In genomic region chr3:52085883-52086282, GRCh38 we compare ENCODE assay signal across 17 cellular contexts. TPM values are rescaled to one million over a fixed set of nuclear protein-coding genes. Genes with fewer than 3 reads are reported as not detected.
A peak's percentile ranks its signal among the peaks of the same experiment; 100 is the strongest.
DNase-seq lines count a peak whose midpoint lies in the region; ATAC-seq and TF ChIP-seq lines count a peak whose summit lies in the region.
"Had no signal": no experiment of that assay in that cellular context is flagged by ENCODE, and none has a peak within 500 bp of the region (broad histone marks: within the 10 kb centered on the region; RNA-seq: fewer than 3 reads in every experiment).

No MANE protein-coding gene starts in this region.

- DNase-seq in activated CD4-positive, alpha-beta T cell treated with anti-CD3 and anti-CD28 coated beads, Interleukin-2, amount 10 ng/mL, durations not matched to agents 24 days and 14 days = no peak
- DNase-seq in activated CD4-positive, alpha-beta T cell treated with anti-CD3 and anti-CD28 coated beads, Interleukin-2, amount 50 U/mL, for 4 hours = no peak
- DNase-seq in T-helper 17 cell (no peak), ureter (ENCODE audit: low spot score) (no peak)
- DNase-seq in stimulated activated CD8-positive, alpha-beta memory T cell treated with anti-CD3 and anti-CD28 coated beads, Interleukin-4, amount 100 ng/mL, for 48 hours = peak; percentile 70
- DNase-seq: activated CD4-positive, CD25-positive, alpha-beta regulatory T cell; adrenal gland; Calu3; HCEC 1CT; MM.1S; NCI-H2171 treated with DMSO at 0.1 percent for 48 hours; small intestine; transverse colon had no signal

- H3K27ac Mint-ChIP-seq in activated CD4-positive, alpha-beta T cell treated with anti-CD3 and anti-CD28 coated beads, Interleukin-2, amount 10 ng/mL, durations not matched to agents 24 days and 14 days = peak overlapping the region; percentile 65
- peak overlapping the region; percentile 87 for H3K27ac Mint-ChIP-seq in T-helper 17 cell
- H3K27ac Mint-ChIP-seq in brain = peak overlapping the region in 4 of 5 experiments; percentile 57 to 94 (median 90)

- H3K4me1 Mint-ChIP-seq in activated CD4-positive, alpha-beta T cell treated with anti-CD3 and anti-CD28 coated beads, Interleukin-2, amount 10 ng/mL, durations not matched to agents 24 days and 14 days = peaks cover 24% of the 10 kb centered on the region
- H3K4me1 Mint-ChIP-seq in T-helper 17 cell = peaks cover 14% of the 10 kb centered on the region
- H3K4me1 Mint-ChIP-seq in brain = peaks cover 55% of the 10 kb centered on the region

- no peaks in the 10 kb centered on the region for H3K9me3 Mint-ChIP-seq in activated CD4-positive, alpha-beta T cell treated with anti-CD3 and anti-CD28 coated beads, Interleukin-2, amount 10 ng/mL, durations not matched to agents 24 days and 14 days
- H3K9me3 Mint-ChIP-seq in brain = no peaks in the 10 kb centered on the region

- H3K36me3 Mint-ChIP-seq in activated CD4-positive, alpha-beta T cell treated with anti-CD3 and anti-CD28 coated beads, Interleukin-2, amount 10 ng/mL, durations not matched to agents 24 days and 14 days (ENCODE audit: low read depth) = no peaks in the 10 kb centered on the region
- H3K36me3 Mint-ChIP-seq in T-helper 17 cell (ENCODE audit: low read depth) (no peaks in the 10 kb centered on the region), brain (no peaks in the 10 kb centered on the region)

- intact Hi-C loops in activated CD4-positive, alpha-beta T cell treated with anti-CD3 and anti-CD28 coated beads, Interleukin-2, amount 10 ng/mL, durations not matched to agents 24 days and 14 days (cut with micrococcal nuclease) = loop anchor here (2.0 kb wide), 1 partner anchor 29 kb away; the partner anchor contains the start of gene DUSP7

- peak; percentile 35 for ATAC-seq in T-helper 17 cell
- no peak for ATAC-seq in GM19397 (IDR thresholded peaks at IDR 0.05; ENCODE audit: unreplicated experiment)
- ATAC-seq in HG02678 (IDR thresholded peaks at IDR 0.05; ENCODE audit: unreplicated experiment) = no peak

- H3K27me3 Mint-ChIP-seq in activated CD4-positive, alpha-beta T cell treated with anti-CD3 and anti-CD28 coated beads, Interleukin-2, amount 10 ng/mL, durations not matched to agents 24 days and 14 days = no peaks in the 10 kb centered on the region
- H3K27me3 Mint-ChIP-seq in T-helper 17 cell (no peaks in the 10 kb centered on the region), brain (no peaks in the 10 kb centered on the region)

- H3K9me3 ChIP-seq in T-helper 17 cell (ENCODE audit: control insufficient read depth, low read length, poor library complexity, severe bottlenecking) = no peaks in the 10 kb centered on the region
- H3K9me3 ChIP-seq: A549, adrenal gland, transverse colon had no signal

- no peak for TF ChIP-seq CTCF in brain (conservative IDR thresholded peaks at IDR 0.05)

- H3K4me3 Mint-ChIP-seq in activated CD4-positive, alpha-beta T cell treated with anti-CD3 and anti-CD28 coated beads, Interleukin-2, amount 10 ng/mL, durations not matched to agents 24 days and 14 days = no peak overlapping the region
- H3K4me3 Mint-ChIP-seq in T-helper 17 cell = no peak overlapping the region
- no peak overlapping the region for H3K4me3 Mint-ChIP-seq in brain

RNA-seq across cellular contexts. Expression of gene DUSP7, which starts 29.5 kb away (rescaled TPM):
- total RNA-seq in activated CD4-positive, alpha-beta T cell treated with anti-CD3 and anti-CD28 coated beads, Interleukin-2, amount 10 ng/mL, durations not matched to agents 24 days and 14 days = 33.5 and 34.0 TPM in 2 replicates
- total RNA-seq in T-helper 17 cell (10 to 100 TPM; 15.8 to 18.6 TPM), ureter (22.2 TPM)
- polyA plus RNA-seq in brain (ENCODE audit: insufficient read depth, low read depth, low replicate concordance) = 15.2 TPM
